ENCODE assay signal across 9 cellular contexts in genomic region chr14:76954791-76955190, GRCh38.
DNase-seq lines count a peak whose midpoint lies in the region; ATAC-seq, FAIRE-seq and TF ChIP-seq lines count a peak whose summit lies in the region.
"Had no signal": no experiment of that assay in that cellular context is flagged by ENCODE, and none has a peak within 500 bp of the region (broad histone marks: within the 10 kb centered on the region; RNA-seq: fewer than 3 reads in every experiment).

No MANE protein-coding gene starts in this region.

- no peak overlapping the region for H3K4me3 Mint-ChIP-seq in activated T-helper 1 cell treated with anti-CD3 and anti-CD28 coated beads, Interleukin-12 subunit alpha, Interleukin-12 subunit beta, Interleukin-2, Interleukin-4 antibody, amounts not matched to agents 30 ng/mL and 10 ng/mL and 1 ng/mL, durations not matched to agents 14 hours and 24 hours and 36 hours
- H3K4me3 Mint-ChIP-seq in stimulated activated memory B cell treated with anti-CD40 and anti-IgM and Interleukin-4, amounts not matched to agents 10 μg/mL and 1 μg/mL and 100 μg/mL, for 72 hours: no peak overlapping the region

- DNase-seq in activated T-helper 1 cell treated with anti-CD3 and anti-CD28 coated beads, Interleukin-12 subunit alpha, Interleukin-12 subunit beta, Interleukin-2, Interleukin-4 antibody, amounts not matched to agents 30 ng/mL and 10 ng/mL and 1 ng/mL, durations not matched to agents 14 hours and 24 hours and 36 hours (ENCODE audit: low spot score): no peak
- DNase-seq in kidney (no peak), NK-92 (lab: John Stamatoyannopoulos, UW; ENCODE audit: unreplicated experiment) (no peak)
- no peak for DNase-seq in central memory CD4-positive, alpha-beta T cell
- DNase-seq: effector CD8-positive, alpha-beta T cell had no signal

- peaks cover 39% of the 10 kb centered on the region for H3K4me1 ChIP-seq in HUES64 (ENCODE audit: insufficient read depth, low read length)
- H3K4me1 ChIP-seq in kidney (ENCODE audit: control insufficient read depth in 1 of 2, insufficient read depth in 1 of 2, low read depth in 1 of 2, low read length in 2 of 2): peaks cover 49 to 52% of the 10 kb centered on the region in 2 donors

- no peaks in the 10 kb centered on the region for H3K9me3 ChIP-seq in HUES64 (ENCODE audit: insufficient read depth, low read depth, low read length)
- H3K9me3 ChIP-seq in kidney (ENCODE audit: control insufficient read depth in 1 of 2, low read length in 2 of 2): no peaks in the 10 kb centered on the region
- H3K9me3 ChIP-seq: mucosa of descending colon had no signal

- H3K4me3 ChIP-seq in HUES64 (ENCODE audit: low read length): no peak overlapping the region
- no peak overlapping the region for H3K4me3 ChIP-seq in kidney (ENCODE audit: low read length in 2 of 2)
- H3K4me3 ChIP-seq: mucosa of descending colon had no signal

- no peaks in the 10 kb centered on the region for H3K27me3 ChIP-seq in HUES64 (ENCODE audit: insufficient read depth, low read length)

- no peak for ATAC-seq in stimulated activated memory B cell treated with anti-CD40 and anti-IgM and Interleukin-4, amounts not matched to agents 10 μg/mL and 1 μg/mL and 100 μg/mL, for 72 hours
- ATAC-seq in HG02840 (IDR thresholded peaks at IDR 0.05; ENCODE audit: low FRiP score, unreplicated experiment): no peak
- ATAC-seq: mucosa of descending colon had no signal

- H3K27ac ChIP-seq in HUES64 (ENCODE audit: low read depth, low read length) (peak overlapping the region; percentile 80), kidney (ENCODE audit: low read depth in 2 of 2, low read length in 2 of 2) (peak overlapping the region; percentile 79 to 84)

- H3K9ac ChIP-seq in HUES64 (ENCODE audit: low read depth, low read length) (peak overlapping the region; percentile 56; the same call in 1 of the 2 replicates), kidney (ENCODE audit: low read length in 2 of 2) (peak overlapping the region; percentile 26 to 46)

- H3K9me3 Mint-ChIP-seq in activated T-helper 1 cell treated with anti-CD3 and anti-CD28 coated beads, Interleukin-12 subunit alpha, Interleukin-12 subunit beta, Interleukin-2, Interleukin-4 antibody, amounts not matched to agents 30 ng/mL and 10 ng/mL and 1 ng/mL, durations not matched to agents 14 hours and 24 hours and 36 hours: no peaks in the 10 kb centered on the region
- H3K9me3 Mint-ChIP-seq in stimulated activated memory B cell treated with anti-CD40 and anti-IgM and Interleukin-4, amounts not matched to agents 10 μg/mL and 1 μg/mL and 100 μg/mL, for 72 hours: no peaks in the 10 kb centered on the region

- TF ChIP-seq CTCF in kidney (IDR thresholded peaks at IDR 0.05; ENCODE audit: borderline replicate concordance, extremely low read depth, insufficient read depth): no peak

- H3K4me1 Mint-ChIP-seq in activated T-helper 1 cell treated with anti-CD3 and anti-CD28 coated beads, Interleukin-12 subunit alpha, Interleukin-12 subunit beta, Interleukin-2, Interleukin-4 antibody, amounts not matched to agents 30 ng/mL and 10 ng/mL and 1 ng/mL, durations not matched to agents 14 hours and 24 hours and 36 hours (ENCODE audit: low read depth): peaks cover 68% of the 10 kb centered on the region
- H3K4me1 Mint-ChIP-seq in stimulated activated memory B cell treated with anti-CD40 and anti-IgM and Interleukin-4, amounts not matched to agents 10 μg/mL and 1 μg/mL and 100 μg/mL, for 72 hours: peaks cover 64% of the 10 kb centered on the region

- WGBS in HUES64: 80% methylated on average over 2 of the region's 2 CpGs

- no peak for FAIRE-seq in kidney (lab: Jason Lieb, UNC)

- intact Hi-C loops in activated T-helper 1 cell treated with anti-CD3 and anti-CD28 coated beads, Interleukin-12 subunit alpha, Interleukin-12 subunit beta, Interleukin-2, Interleukin-4 antibody, amounts not matched to agents 30 ng/mL and 10 ng/mL and 1 ng/mL, durations not matched to agents 14 hours and 24 hours and 36 hours (cut with micrococcal nuclease): loop anchor here (5.0 to 10.0 kb wide), 3 partner anchors 142 to 420 kb away; partner anchors contain the start of genes ANGEL1, SAMD15, TMED8 and VASH1
- intact Hi-C loops in kidney (cut with DNase I): no loop called here

- H3K27me3 Mint-ChIP-seq in activated T-helper 1 cell treated with anti-CD3 and anti-CD28 coated beads, Interleukin-12 subunit alpha, Interleukin-12 subunit beta, Interleukin-2, Interleukin-4 antibody, amounts not matched to agents 30 ng/mL and 10 ng/mL and 1 ng/mL, durations not matched to agents 14 hours and 24 hours and 36 hours (ENCODE audit: insufficient read depth): no peaks in the 10 kb centered on the region
- H3K27me3 Mint-ChIP-seq in stimulated activated memory B cell treated with anti-CD40 and anti-IgM and Interleukin-4, amounts not matched to agents 10 μg/mL and 1 μg/mL and 100 μg/mL, for 72 hours: no peaks in the 10 kb centered on the region

- peak overlapping the region; percentile 67 for H3K27ac Mint-ChIP-seq in activated T-helper 1 cell treated with anti-CD3 and anti-CD28 coated beads, Interleukin-12 subunit alpha, Interleukin-12 subunit beta, Interleukin-2, Interleukin-4 antibody, amounts not matched to agents 30 ng/mL and 10 ng/mL and 1 ng/mL, durations not matched to agents 14 hours and 24 hours and 36 hours
- H3K27ac Mint-ChIP-seq in stimulated activated memory B cell treated with anti-CD40 and anti-IgM and Interleukin-4, amounts not matched to agents 10 μg/mL and 1 μg/mL and 100 μg/mL, for 72 hours: peak overlapping the region; percentile 89

- no peaks in the 10 kb centered on the region for H3K36me3 ChIP-seq in HUES64 (ENCODE audit: insufficient read depth, low read length)
- no peaks in the 10 kb centered on the region for H3K36me3 ChIP-seq in kidney (ENCODE audit: control insufficient read depth in 1 of 2, insufficient read depth in 2 of 2, low read length in 2 of 2)

- H3K36me3 Mint-ChIP-seq in activated T-helper 1 cell treated with anti-CD3 and anti-CD28 coated beads, Interleukin-12 subunit alpha, Interleukin-12 subunit beta, Interleukin-2, Interleukin-4 antibody, amounts not matched to agents 30 ng/mL and 10 ng/mL and 1 ng/mL, durations not matched to agents 14 hours and 24 hours and 36 hours (ENCODE audit: low read depth): no peaks in the 10 kb centered on the region
- H3K36me3 Mint-ChIP-seq in stimulated activated memory B cell treated with anti-CD40 and anti-IgM and Interleukin-4, amounts not matched to agents 10 μg/mL and 1 μg/mL and 100 μg/mL, for 72 hours: no peaks in the 10 kb centered on the region
